2 cellular contexts compared by ENCODE assay signal in genomic region chr10:29308142-29308541, GRCh38. TPM values are rescaled to one million over a fixed set of nuclear protein-coding genes. Genes with fewer than 3 reads are reported as not detected.
"Had no signal": no experiment of that assay in that cellular context is flagged by ENCODE, and none has a peak within 500 bp of the region (broad histone marks: within the 10 kb centered on the region; RNA-seq: fewer than 3 reads in every experiment).

No MANE protein-coding gene starts in this region.

RNA-seq across cellular contexts. Expression of gene LYZL1, which starts 19.3 kb away (rescaled TPM):
- total RNA-seq: G401, GM12878 had no signal
- polyA plus RNA-seq: GM12878 had no signal
